ENCODE assay signal across 10 cellular contexts in the genomic region with DNA sequence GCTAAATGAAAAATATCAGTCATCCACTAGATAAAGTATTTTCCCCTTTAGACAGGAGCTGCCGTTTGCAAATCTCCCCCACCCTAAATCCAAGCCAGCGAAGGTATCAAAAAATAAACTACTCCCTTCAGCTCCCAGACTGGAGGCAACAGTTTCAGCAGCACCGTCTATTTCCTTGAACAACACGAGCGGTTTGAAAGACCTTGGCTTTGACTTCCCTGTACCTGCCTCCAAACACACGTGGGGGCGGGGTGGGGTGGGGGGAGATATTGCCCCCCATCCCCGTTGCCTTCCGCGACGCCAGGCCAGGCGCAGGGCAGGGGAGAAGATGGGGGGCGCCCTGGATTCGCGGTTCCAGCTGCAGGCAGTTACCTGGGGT. TPM values are rescaled to one million over a fixed set of nuclear protein-coding genes. Genes with fewer than 3 reads are reported as not detected.
DNase-seq lines count a peak whose midpoint lies in the region; ATAC-seq and TF ChIP-seq lines count a peak whose summit lies in the region.
"Had no signal": no experiment of that assay in that cellular context is flagged by ENCODE, and none has a peak within 500 bp of the region (broad histone marks: within the 10 kb centered on the region; RNA-seq: fewer than 3 reads in every experiment).

No MANE protein-coding gene starts in this region.

- H3K36me3 Mint-ChIP-seq in stimulated activated naive CD8-positive, alpha-beta T cell treated with anti-CD3 and anti-CD28 coated beads, Interleukin-15, Interleukin-2, amounts not matched to agents 100 ng/mL and 50 ng/mL, for 24 hours (ENCODE audit: low read depth): no peaks in the 10 kb centered on the region

- peak overlapping the region; percentile 50 to 83 (median 72) for H3K27ac ChIP-seq in body of pancreas
- H3K27ac ChIP-seq in left lung: peak overlapping the region; percentile 23 to 65

- TF ChIP-seq CTCF in body of pancreas (IDR thresholded peaks at IDR 0.05): no peak
- TF ChIP-seq CTCF in left lung (IDR thresholded peaks at IDR 0.05): no peak
- TF ChIP-seq CTCF in foreskin fibroblast (IDR thresholded peaks at IDR 0.05; ENCODE audit: low read depth, low read length): no peak

- H3K27me3 ChIP-seq in body of pancreas: no peaks in the 10 kb centered on the region
- H3K27me3 ChIP-seq in left lung: peaks cover 5 to 89% of the 10 kb centered on the region in 2 donors

- H3K4me3 ChIP-seq in body of pancreas (peak overlapping the region; percentile 0 to 71), left lung (peak overlapping the region; percentile 44 to 46), foreskin fibroblast (ENCODE audit: low read depth in 1 of 2, low read length in 2 of 2) (no peak overlapping the region)

- H3K27ac Mint-ChIP-seq in stimulated activated naive CD8-positive, alpha-beta T cell treated with anti-CD3 and anti-CD28 coated beads, Interleukin-15, Interleukin-2, amounts not matched to agents 100 ng/mL and 50 ng/mL, for 24 hours: no peak overlapping the region

- ATAC-seq in body of pancreas (peak; percentile 39), left lung (peak; percentile 18), GM21786 (IDR thresholded peaks at IDR 0.05; ENCODE audit: unreplicated experiment) (no peak)

- peaks cover 7% of the 10 kb centered on the region for H3K4me1 Mint-ChIP-seq in stimulated activated naive CD8-positive, alpha-beta T cell treated with anti-CD3 and anti-CD28 coated beads, Interleukin-15, Interleukin-2, amounts not matched to agents 100 ng/mL and 50 ng/mL, for 24 hours (ENCODE audit: low read depth)

- 1 to 2% methylated on average over 5 to 13 of the region's 15 CpGs for WGBS in body of pancreas, 2 donors

- no peaks in the 10 kb centered on the region for H3K9me3 Mint-ChIP-seq in stimulated activated naive CD8-positive, alpha-beta T cell treated with anti-CD3 and anti-CD28 coated beads, Interleukin-15, Interleukin-2, amounts not matched to agents 100 ng/mL and 50 ng/mL, for 24 hours

- intact Hi-C loops in body of pancreas (cut with DNase I) (no loop called here), left lung (cut with DNase I) (no loop called here)

- TF ChIP-seq POLR2A in body of pancreas (IDR thresholded peaks at IDR 0.05): no peak

- no peaks in the 10 kb centered on the region for H3K9me3 ChIP-seq in body of pancreas
- H3K9me3 ChIP-seq in left lung: no peaks in the 10 kb centered on the region

- H3K36me3 ChIP-seq in body of pancreas (replicated peaks in 1 of 2; ENCODE audit: insufficient read depth in 1 of 2, low read depth in 2 of 2) (no peaks in the 10 kb centered on the region), left lung (no peaks in the 10 kb centered on the region)

- DNase-seq in NCI-H748 (lab: John Stamatoyannopoulos, UW; ENCODE audit: unreplicated experiment) (peak; percentile 42), NCI-H748 treated with DMSO at 0.1 percent for 48 hours (lab: John Stamatoyannopoulos, UW) (no peak), body of pancreas (no peak), left lung (no peak), foreskin fibroblast (no peak), NCI-H1436 (lab: John Stamatoyannopoulos, UW) (no peak)
- DNase-seq: aorta, SW 1271 had no signal

- peaks cover 56% of the 10 kb centered on the region for H3K27me3 Mint-ChIP-seq in stimulated activated naive CD8-positive, alpha-beta T cell treated with anti-CD3 and anti-CD28 coated beads, Interleukin-15, Interleukin-2, amounts not matched to agents 100 ng/mL and 50 ng/mL, for 24 hours

- H3K4me1 ChIP-seq in body of pancreas: peaks cover 19% of the 10 kb centered on the region
- peaks cover 3 to 17% of the 10 kb centered on the region in 2 donors for H3K4me1 ChIP-seq in left lung

- H3K4me3 Mint-ChIP-seq in stimulated activated naive CD8-positive, alpha-beta T cell treated with anti-CD3 and anti-CD28 coated beads, Interleukin-15, Interleukin-2, amounts not matched to agents 100 ng/mL and 50 ng/mL, for 24 hours: peak overlapping the region; percentile 36

RNA-seq across cellular contexts. Expression of a gene that starts 0.8 kb away (rescaled TPM):
- total RNA-seq in body of pancreas: 10 to 100 TPM in 1 of 2 donors, 1 to 10 TPM in 1; 9.9 to 20.4 TPM
- 10 to 100 TPM; 32.6 to 58.2 TPM for total RNA-seq in left lung

Comparison
In these comparisons a context has a peak if more than half of its experiments do, and no peak if none do; other contexts are left out.
1. H3K4me3 ChIP-seq: peak in body of pancreas (2 of 2) and left lung (2 of 2); none in foreskin fibroblast (0 of 2).